Comparison of ENCODE assay signal across 1 cellular context in genomic region chr3:155805802-155806618, GRCh38.
TF ChIP-seq lines count a peak whose summit lies in the region.

Gene C3orf33 (minus strand): TSS chr3:155806278. CDS start chr3:155806252, 26 bp downstream.

TF ChIP-seq in K562, 482 proteins besides CTCF, POLR2A, EP300 and RAD21 (continued from another document and continues in another):
- TF ChIP-seq ZNF592 (IDR thresholded peaks at IDR 0.05) (peak; percentile 68), CHCHD3 (CRISPR knock-in tag; IDR thresholded peaks at IDR 0.05) (no peak), NUFIP1 (IDR thresholded peaks at IDR 0.05; ENCODE audit: partially characterized antibody) (no peak), ATF2 (CRISPR knock-in tag; IDR thresholded peaks at IDR 0.05) (no peak), PRMT5 (CRISPR knock-in tag; IDR thresholded peaks at IDR 0.05) (no peak), HNRNPL (IDR thresholded peaks at IDR 0.05; ENCODE audit: low read depth, low read length) (peak; percentile 51; the same call in 1 of the 2 replicates), CTCFL (IDR thresholded peaks at IDR 0.05; ENCODE audit: borderline replicate concordance, insufficient read depth, low read depth, low read length, poor library complexity, severe bottlenecking) (peak; percentile 96), ZC3H4 (CRISPR knock-in tag; IDR thresholded peaks at IDR 0.05; ENCODE audit: borderline replicate concordance) (no peak), TRIM25 (IDR thresholded peaks at IDR 0.05; ENCODE audit: borderline replicate concordance) (no peak), ZBTB1 (CRISPR knock-in tag; IDR thresholded peaks at IDR 0.05; ENCODE audit: borderline replicate concordance, low read depth) (no peak), ZNF518B (CRISPR knock-in tag; IDR thresholded peaks at IDR 0.05) (no peak), ZNF165 (CRISPR knock-in tag; IDR thresholded peaks at IDR 0.05; ENCODE audit: borderline replicate concordance) (no peak), HMGN3 (IDR thresholded peaks at IDR 0.05; ENCODE audit: borderline replicate concordance, extremely low read depth, insufficient read length, low read depth, low read length) (peak; percentile 72), TAF9B (IDR thresholded peaks at IDR 0.05; ENCODE audit: partially characterized antibody) (peak; percentile 53), SRSF7 (optimal IDR thresholded peaks at IDR 0.05; ENCODE audit: low read depth, low read length) (no peak), PATZ1 (CRISPR knock-in tag; IDR thresholded peaks at IDR 0.05; ENCODE audit: borderline replicate concordance) (no peak), SMC3 (conservative IDR thresholded peaks at IDR 0.05; ENCODE audit: insufficient read depth, low read depth, low read length) (peak; percentile 87), ETS2 (tag; IDR thresholded peaks at IDR 0.05; ENCODE audit: borderline replicate concordance, poor library complexity, severe bottlenecking) (no peak), NFIC (IDR thresholded peaks at IDR 0.05) (peak; percentile 35; the same call in 1 of the 2 replicates), ZHX1 (conservative IDR thresholded peaks at IDR 0.05; ENCODE audit: low read length) (0 out of 2 replicates have a peak, but pooled peaks have one; percentile 84), RNF2 (IDR thresholded peaks at IDR 0.05) (no peak), HOMEZ (CRISPR knock-in tag; IDR thresholded peaks at IDR 0.05) (no peak), HMBOX1 (IDR thresholded peaks at IDR 0.05) (no peak), KLF1 (tag; IDR thresholded peaks at IDR 0.05) (0 out of 2 replicates have a peak, but pooled peaks have one; percentile 46), PHF20 (IDR thresholded peaks at IDR 0.05; ENCODE audit: partially characterized antibody) (peak; percentile 69), SREBF2 (CRISPR knock-in tag; IDR thresholded peaks at IDR 0.05) (no peak), CC2D1A (IDR thresholded peaks at IDR 0.05) (no peak), HBP1 (CRISPR knock-in tag; IDR thresholded peaks at IDR 0.05) (no peak), TEAD4 (IDR thresholded peaks at IDR 0.05; ENCODE audit: low read length) (no peak), TEAD4 (CRISPR knock-in tag; IDR thresholded peaks at IDR 0.05; ENCODE audit: borderline replicate concordance) (no peak), ZNF174 (CRISPR knock-in tag; IDR thresholded peaks at IDR 0.05) (no peak), ZFP36 (IDR thresholded peaks at IDR 0.05; ENCODE audit: low read depth, low read length, partially characterized antibody) (no peak), RUNX1 (IDR thresholded peaks at IDR 0.05; ENCODE audit: low read depth) (no peak)
